Comparison of ENCODE assay signal across 13 cellular contexts in genomic region chr2:105782123-105782522, GRCh38. TPM values are rescaled to one million over a fixed set of nuclear protein-coding genes. Genes with fewer than 3 reads are reported as not detected.
A peak's percentile ranks its signal among the peaks of the same experiment; 100 is the strongest.
DNase-seq lines count a peak whose midpoint lies in the region; ATAC-seq and TF ChIP-seq lines count a peak whose summit lies in the region.
"Had no signal": no experiment of that assay in that cellular context is flagged by ENCODE, and none has a peak within 500 bp of the region (broad histone marks: within the 10 kb centered on the region; RNA-seq: fewer than 3 reads in every experiment).

No MANE protein-coding gene starts in this region.

- intact Hi-C loops in activated CD8-positive, alpha-beta T cell treated with anti-CD3 and anti-CD28 coated beads for 36 hours (cut with micrococcal nuclease): no loop called here

- POLR2A ChIA-PET in activated CD4-positive, alpha-beta T cell treated with anti-CD3 and anti-CD28 coated beads, Interleukin-2, amount 10 ng/mL, durations not matched to agents 7 days and 5 days (lab: Charles Lee): no interaction called here
- POLR2A ChIA-PET in activated CD8-positive, alpha-beta T cell treated with anti-CD3 and anti-CD28 coated beads for 36 hours (lab: Charles Lee): interaction anchor here (1.1 to 2.3 kb wide), 5 partner anchors 10 to 208 kb away, joined by 3 to 7 read pairs (median 5); no protein-coding TSS in a partner anchor
- POLR2A ChIA-PET in naive thymus-derived CD8-positive, alpha-beta T cell (lab: Charles Lee): interaction anchor here (1.3 to 4.0 kb wide), 6 partner anchors 8 to 302 kb away, joined by 3 to 15 read pairs (median 6); no protein-coding TSS in a partner anchor

- DNase-seq in activated CD4-positive, alpha-beta T cell treated with anti-CD3 and anti-CD28 coated beads, Interleukin-2, amount 10 ng/mL, durations not matched to agents 7 days and 5 days: peak; percentile 43
- no peak for DNase-seq in activated CD4-positive, alpha-beta T cell treated with anti-CD3 and anti-CD28 coated beads for 48 hours
- no peak for DNase-seq in activated CD8-positive, alpha-beta T cell treated with anti-CD3 and anti-CD28 coated beads for 36 hours
- DNase-seq in naive thymus-derived CD8-positive, alpha-beta T cell: peak in 2 of 10 donors; percentile 41 to 43
- DNase-seq in NCI-H2081 (lab: John Stamatoyannopoulos, UW) (no peak), NCI-H146 (lab: John Stamatoyannopoulos, UW) (no peak), C1 segment of cervical spinal cord (lab: John Stamatoyannopoulos, UW) (no peak)
- DNase-seq: NCI-H226; stimulated activated CD4-positive, alpha-beta T cell treated with anti-CD3 and anti-CD28 coated beads, Interleukin-4, amount 100 ng/mL, for 24 hours; testis had no signal

- TF ChIP-seq CTCF in activated CD8-positive, alpha-beta T cell treated with anti-CD3 and anti-CD28 coated beads for 36 hours (IDR thresholded peaks at IDR 0.05): peak; percentile 21

- H3K4me3 Mint-ChIP-seq in activated CD4-positive, alpha-beta T cell treated with anti-CD3 and anti-CD28 coated beads, Interleukin-2, amount 10 ng/mL, durations not matched to agents 7 days and 5 days: peak overlapping the region; percentile 51
- peak overlapping the region; percentile 60 for H3K4me3 Mint-ChIP-seq in activated CD8-positive, alpha-beta T cell treated with anti-CD3 and anti-CD28 coated beads for 36 hours
- peak overlapping the region; percentile 70 to 91 (median 82) for H3K4me3 Mint-ChIP-seq in naive thymus-derived CD8-positive, alpha-beta T cell
- H3K4me3 Mint-ChIP-seq: mesothelial cell of epicardium had no signal

- no peaks in the 10 kb centered on the region for H3K9me3 Mint-ChIP-seq in activated CD4-positive, alpha-beta T cell treated with anti-CD3 and anti-CD28 coated beads, Interleukin-2, amount 10 ng/mL, durations not matched to agents 7 days and 5 days
- H3K9me3 Mint-ChIP-seq in activated CD8-positive, alpha-beta T cell treated with anti-CD3 and anti-CD28 coated beads for 36 hours: no peaks in the 10 kb centered on the region
- no peaks in the 10 kb centered on the region for H3K9me3 Mint-ChIP-seq in naive thymus-derived CD8-positive, alpha-beta T cell
- H3K9me3 Mint-ChIP-seq: mesothelial cell of epicardium had no signal

- H3K27ac Mint-ChIP-seq in activated CD4-positive, alpha-beta T cell treated with anti-CD3 and anti-CD28 coated beads, Interleukin-2, amount 10 ng/mL, durations not matched to agents 7 days and 5 days: peak overlapping the region; percentile 89
- H3K27ac Mint-ChIP-seq in activated CD8-positive, alpha-beta T cell treated with anti-CD3 and anti-CD28 coated beads for 36 hours: peak overlapping the region; percentile 87
- peak overlapping the region; percentile 93 to 97 (median 95) for H3K27ac Mint-ChIP-seq in naive thymus-derived CD8-positive, alpha-beta T cell
- H3K27ac Mint-ChIP-seq: mesothelial cell of epicardium had no signal

- CTCF ChIA-PET in activated CD4-positive, alpha-beta T cell treated with anti-CD3 and anti-CD28 coated beads, Interleukin-2, amount 10 ng/mL, durations not matched to agents 7 days and 5 days (lab: Charles Lee): interaction anchor here (1.1 to 1.7 kb wide), 3 partner anchors 10 to 37 kb away, joined by 3 to 4 read pairs (median 4); no protein-coding TSS in a partner anchor
- CTCF ChIA-PET in activated CD8-positive, alpha-beta T cell treated with anti-CD3 and anti-CD28 coated beads for 36 hours (lab: Charles Lee): interaction anchor here (0.9 to 2.3 kb wide), 8 partner anchors 10 to 124 kb away, joined by 3 to 9 read pairs (median 3); no protein-coding TSS in a partner anchor

- H3K36me3 Mint-ChIP-seq in activated CD4-positive, alpha-beta T cell treated with anti-CD3 and anti-CD28 coated beads, Interleukin-2, amount 10 ng/mL, durations not matched to agents 7 days and 5 days (ENCODE audit: low read depth): peaks cover 62% of the 10 kb centered on the region
- peaks cover 32% of the 10 kb centered on the region for H3K36me3 Mint-ChIP-seq in activated CD8-positive, alpha-beta T cell treated with anti-CD3 and anti-CD28 coated beads for 36 hours (ENCODE audit: low read depth)
- H3K36me3 Mint-ChIP-seq in naive thymus-derived CD8-positive, alpha-beta T cell: peaks cover 0 to 14% (median 0%) of the 10 kb centered on the region in 3 donors
- H3K36me3 Mint-ChIP-seq: mesothelial cell of epicardium had no signal

- H3K4me1 Mint-ChIP-seq in activated CD4-positive, alpha-beta T cell treated with anti-CD3 and anti-CD28 coated beads, Interleukin-2, amount 10 ng/mL, durations not matched to agents 7 days and 5 days: peaks cover 93% of the 10 kb centered on the region
- peaks cover 90% of the 10 kb centered on the region for H3K4me1 Mint-ChIP-seq in activated CD8-positive, alpha-beta T cell treated with anti-CD3 and anti-CD28 coated beads for 36 hours (ENCODE audit: low read depth)
- H3K4me1 Mint-ChIP-seq in naive thymus-derived CD8-positive, alpha-beta T cell: peaks cover 57 to 98% (median 95%) of the 10 kb centered on the region in 4 donors

- peak; percentile 41 for ATAC-seq in HG02885 (IDR thresholded peaks at IDR 0.05; ENCODE audit: poor library complexity, unreplicated experiment)
- no peak for ATAC-seq in activated CD8-positive, alpha-beta T cell treated with anti-CD3 and anti-CD28 coated beads for 36 hours
- ATAC-seq in naive thymus-derived CD8-positive, alpha-beta T cell: peak in 1 of 2 donors; percentile 38
- ATAC-seq: K562 had no signal

- no peaks in the 10 kb centered on the region for H3K27me3 Mint-ChIP-seq in activated CD4-positive, alpha-beta T cell treated with anti-CD3 and anti-CD28 coated beads, Interleukin-2, amount 10 ng/mL, durations not matched to agents 7 days and 5 days
- no peaks in the 10 kb centered on the region for H3K27me3 Mint-ChIP-seq in activated CD8-positive, alpha-beta T cell treated with anti-CD3 and anti-CD28 coated beads for 36 hours
- H3K27me3 Mint-ChIP-seq in naive thymus-derived CD8-positive, alpha-beta T cell: no peaks in the 10 kb centered on the region

RNA-seq across cellular contexts. Expression of gene NCK2, which starts 37.4 kb away (rescaled TPM):
- total RNA-seq in activated CD4-positive, alpha-beta T cell treated with anti-CD3 and anti-CD28 coated beads, Interleukin-2, amount 10 ng/mL, durations not matched to agents 7 days and 5 days: 10 to 100 TPM; 73.3 to 84.1 TPM
- 10 to 100 TPM; 68.3 to 69.7 TPM for total RNA-seq in activated CD8-positive, alpha-beta T cell treated with anti-CD3 and anti-CD28 coated beads for 36 hours
- 100 to 1,000 TPM; 119 to 124 TPM for total RNA-seq in naive thymus-derived CD8-positive, alpha-beta T cell
- polyA plus RNA-seq in naive thymus-derived CD8-positive, alpha-beta T cell: 100 to 1,000 TPM in 1 of 3 donors, 10 to 100 TPM in 2; 36.6 to 110 (median 67.8) TPM
